Comparison of ENCODE assay signal across 18 cellular contexts in the genomic region with DNA sequence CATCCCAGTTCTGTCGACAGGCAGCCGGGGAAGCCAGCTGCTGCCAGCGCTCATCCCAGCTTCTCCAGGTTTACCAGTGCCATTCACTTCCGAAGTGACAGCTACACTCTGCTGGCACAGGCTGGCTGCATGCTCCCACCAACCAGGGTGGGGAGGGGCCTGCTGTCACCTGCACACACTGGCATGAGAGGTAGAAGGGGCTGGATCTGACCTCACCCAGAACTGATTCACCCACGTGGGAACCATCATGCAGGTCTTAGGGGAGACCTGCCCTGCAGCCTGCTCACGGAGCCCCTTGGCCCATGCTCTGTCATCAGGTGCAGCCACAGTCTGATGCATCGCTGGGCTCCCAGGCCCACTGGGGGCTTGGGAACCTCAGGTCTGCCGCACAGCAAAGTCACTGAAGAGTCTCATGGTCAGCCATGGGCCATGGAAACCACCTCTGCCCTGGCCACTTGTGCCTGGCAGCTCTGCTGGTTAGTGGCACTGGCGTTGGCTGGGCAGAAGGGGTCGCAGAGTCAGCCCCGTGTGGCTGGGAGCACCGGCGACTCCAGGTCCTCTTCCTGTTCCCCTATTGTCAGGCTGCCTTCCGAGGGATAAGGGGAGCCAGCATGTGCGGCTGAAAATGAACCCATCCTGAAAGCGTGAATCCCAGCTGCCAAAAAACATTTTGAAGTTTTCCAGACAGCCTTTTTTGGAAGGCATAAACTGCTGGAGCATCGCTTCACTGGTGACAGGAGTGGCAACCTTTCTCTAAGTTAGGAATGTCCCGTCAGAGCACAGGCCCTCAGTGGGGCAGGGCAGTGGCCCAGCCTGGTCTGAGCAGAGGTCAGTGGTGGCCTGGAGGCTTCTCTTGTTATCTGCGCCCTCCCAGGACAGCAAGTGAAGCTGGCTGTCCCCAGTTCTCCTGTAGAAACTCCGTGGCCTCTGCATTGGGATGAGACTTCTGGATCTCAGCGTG.
DNase-seq lines count a peak whose midpoint lies in the region; ATAC-seq and TF ChIP-seq lines count a peak whose summit lies in the region.
"Had no signal": no experiment of that assay in that cellular context is flagged by ENCODE, and none has a peak within 500 bp of the region (broad histone marks: within the 10 kb centered on the region; RNA-seq: fewer than 3 reads in every experiment).

No MANE protein-coding gene starts in this region.

- peaks cover 36% of the 10 kb centered on the region for H3K4me1 Mint-ChIP-seq in brain

- H4K20me1 ChIP-seq in BLaER1 (no peaks in the 10 kb centered on the region), Karpas-422 (ENCODE audit: insufficient read depth, low read depth, low read length) (no peaks in the 10 kb centered on the region)

- H3K79me2 ChIP-seq in Karpas-422 (ENCODE audit: low read length) = no peaks in the 10 kb centered on the region

- peak overlapping the region in 3 of 5 experiments; percentile 16 to 62 (median 49) for H3K27ac Mint-ChIP-seq in brain
- H3K27ac Mint-ChIP-seq: CD4-positive, alpha-beta memory T cell had no signal

- ATAC-seq in left ventricle myocardium superior (peak; percentile 56), GM21360 (IDR thresholded peaks at IDR 0.05; ENCODE audit: unreplicated experiment) (no peak), GM21423 (IDR thresholded peaks at IDR 0.05; ENCODE audit: unreplicated experiment) (no peak)
- ATAC-seq: A549 had no signal

- H3K4me3 Mint-ChIP-seq in brain = no peak overlapping the region
- H3K4me3 Mint-ChIP-seq: CD4-positive, alpha-beta memory T cell had no signal

- DNase-seq in left ventricle myocardium superior = no peak
- peak; percentile 54 for DNase-seq in posterior vena cava (ENCODE audit: low spot score)
- no peak for DNase-seq in DMS79 treated with DMSO at 0.1 percent for 48 hours (lab: John Stamatoyannopoulos, UW)
- no peak for DNase-seq in Karpas-422
- DNase-seq: CD4-positive, alpha-beta memory T cell; DND-41; GDM1; Kasumi-1; NCI-H1105 treated with DMSO at 0.1 percent for 48 hours; NCI-H1930; NCI-H510A; NCI-H82; SJCRH30 had no signal

- peaks cover 69% of the 10 kb centered on the region for H3K4me1 ChIP-seq in BLaER1
- H3K4me1 ChIP-seq in Karpas-422 (ENCODE audit: low read length) = peaks cover 13% of the 10 kb centered on the region
- H3K4me1 ChIP-seq: A549 had no signal

- no peaks in the 10 kb centered on the region for H3K9me3 ChIP-seq in BLaER1
- H3K9me3 ChIP-seq in Karpas-422 (ENCODE audit: low read length) = no peaks in the 10 kb centered on the region
- H3K9me3 ChIP-seq: A549, SJCRH30 had no signal

- H3K27me3 Mint-ChIP-seq in brain = no peaks in the 10 kb centered on the region

- H3K27me3 ChIP-seq in BLaER1 (no peaks in the 10 kb centered on the region), Karpas-422 (ENCODE audit: low read length) (no peaks in the 10 kb centered on the region)
- H3K27me3 ChIP-seq: SJCRH30 had no signal

- no peak overlapping the region for H2AFZ ChIP-seq in Karpas-422 (ENCODE audit: low read length)

- H3K9me3 Mint-ChIP-seq in brain = peaks cover 0 to 4% (median 0%) of the 10 kb centered on the region in 5 experiments

- intact Hi-C loops in left ventricle myocardium superior (cut with micrococcal nuclease) (no loop called here), posterior vena cava (cut with DNase I) (no loop called here)

- no peak overlapping the region for H3K4me3 ChIP-seq in BLaER1
- H3K4me3 ChIP-seq in Karpas-422 (ENCODE audit: low read length) = no peak overlapping the region
- H3K4me3 ChIP-seq: A549, SJCRH30 had no signal

- H3K9ac ChIP-seq in BLaER1 (no peak overlapping the region), Karpas-422 (ENCODE audit: low read length) (no peak overlapping the region)

- 0 out of 2 replicates have a peak overlapping the region, but pooled peaks have one; percentile 26 for H3K27ac ChIP-seq in BLaER1
- no peak overlapping the region for H3K27ac ChIP-seq in Karpas-422 (ENCODE audit: low read length)
- H3K27ac ChIP-seq: A549, SJCRH30 had no signal

- peak overlapping the region; percentile 65; the same call in 1 of the 2 replicates for H3K4me2 ChIP-seq in BLaER1
- no peak overlapping the region for H3K4me2 ChIP-seq in Karpas-422 (ENCODE audit: low read depth, low read length, poor library complexity, severe bottlenecking)
- H3K4me2 ChIP-seq: A549 had no signal

- no peak for TF ChIP-seq CTCF in brain (conservative IDR thresholded peaks at IDR 0.05)

- H3K36me3 Mint-ChIP-seq in brain = peaks cover 22% of the 10 kb centered on the region
- H3K36me3 Mint-ChIP-seq: CD4-positive, alpha-beta memory T cell had no signal

- H3K36me3 ChIP-seq in BLaER1 (peaks cover 49% of the 10 kb centered on the region), Karpas-422 (ENCODE audit: insufficient read depth, low read length) (no peaks in the 10 kb centered on the region)
- H3K36me3 ChIP-seq: SJCRH30 had no signal

- no peaks in the 10 kb centered on the region for H3K9me2 ChIP-seq in Karpas-422 (replicated peaks; ENCODE audit: insufficient read depth, low read length)
